Comparison of ENCODE assay signal across 14 cellular contexts in genomic region chr9:673966-674526, GRCh38.
A peak's percentile ranks its signal among the peaks of the same experiment; 100 is the strongest.
DNase-seq lines count a peak whose midpoint lies in the region; ATAC-seq and TF ChIP-seq lines count a peak whose summit lies in the region.
"Had no signal": no experiment of that assay in that cellular context is flagged by ENCODE, and none has a peak within 500 bp of the region (broad histone marks: within the 10 kb centered on the region; RNA-seq: fewer than 3 reads in every experiment).

No MANE protein-coding gene starts in this region.

- H3K27ac Mint-ChIP-seq in mesothelial cell of epicardium (peak overlapping the region; percentile 88), glutamatergic neuron (ENCODE audit: unreplicated experiment) (no peak overlapping the region)

- H3K4me3 Mint-ChIP-seq in mesothelial cell of epicardium (no peak overlapping the region), glutamatergic neuron (ENCODE audit: unreplicated experiment) (no peak overlapping the region)

- TF ChIP-seq CTCF in left ventricle myocardium inferior (IDR thresholded peaks at IDR 0.05; ENCODE audit: borderline replicate concordance) (no peak), epithelial cell of esophagus (IDR thresholded peaks at IDR 0.05; ENCODE audit: insufficient read depth, low read depth, low read length, missing control alignments) (no peak), mesothelial cell of epicardium (IDR thresholded peaks at IDR 0.05; ENCODE audit: unreplicated experiment) (no peak), glutamatergic neuron (IDR thresholded peaks at IDR 0.05; ENCODE audit: partially characterized antibody, unreplicated experiment) (no peak)

- H3K9me3 ChIP-seq in left ventricle myocardium inferior (replicated peaks) (peaks cover 15% of the 10 kb centered on the region), aorta (ENCODE audit: control insufficient read depth, low read length) (no peaks in the 10 kb centered on the region)

- H3K36me3 ChIP-seq in left ventricle myocardium inferior (peaks cover 4% of the 10 kb centered on the region), aorta (ENCODE audit: control insufficient read depth in 1 of 2, insufficient read depth in 2 of 2, low read length in 1 of 2) (no peaks in the 10 kb centered on the region)

- H3K4me3 ChIP-seq in left ventricle myocardium inferior (no peak overlapping the region), epithelial cell of esophagus (ENCODE audit: low read length) (no peak overlapping the region), aorta (ENCODE audit: low read length in 2 of 2) (no peak overlapping the region)
- H3K4me3 ChIP-seq: SK-N-MC had no signal

- H3K36me3 Mint-ChIP-seq in mesothelial cell of epicardium (peaks cover 15% of the 10 kb centered on the region), glutamatergic neuron (ENCODE audit: unreplicated experiment) (peaks cover 8% of the 10 kb centered on the region)

- DNase-seq in left ventricle myocardium inferior (no peak), left cardiac atrium (no peak), epithelial cell of esophagus (ENCODE audit: low read depth) (peak; percentile 50), mesothelial cell of epicardium (ENCODE audit: low spot score in 2 of 2, unreplicated experiment in 2 of 2) (no peak), aorta (no peak), glutamatergic neuron (no peak), mucosa of gallbladder (ENCODE audit: low spot score) (no peak), germinal center (ENCODE audit: low spot score) (no peak)
- DNase-seq: ACHN; DMS153; effector memory CD4-positive, alpha-beta T cell; MV-4-11; NCI-H748 treated with DMSO at 0.1 percent for 48 hours had no signal

- ATAC-seq in left cardiac atrium (no peak), aorta (ENCODE audit: low FRiP score) (peak; percentile 21)

- WGBS in aorta, 2 donors, result 25 to 29% methylated on average over 3 of the region's 3 CpGs

- H3K27me3 Mint-ChIP-seq in mesothelial cell of epicardium (ENCODE audit: low read depth) (no peaks in the 10 kb centered on the region), glutamatergic neuron (ENCODE audit: unreplicated experiment) (no peaks in the 10 kb centered on the region)

- H3K9me3 Mint-ChIP-seq in mesothelial cell of epicardium (peaks cover 16% of the 10 kb centered on the region), glutamatergic neuron (ENCODE audit: unreplicated experiment) (peaks cover 3% of the 10 kb centered on the region)

- intact Hi-C loops in left ventricle myocardium inferior (cut with micrococcal nuclease) (no loop called here), left cardiac atrium (cut with DNase I) (no loop called here), aorta (cut with DNase I) (no loop called here)

- H3K27me3 ChIP-seq in left ventricle myocardium inferior (ENCODE audit: low read depth) (no peaks in the 10 kb centered on the region), aorta (ENCODE audit: control insufficient read depth in 1 of 2, insufficient read depth in 2 of 2, low read length in 1 of 2) (no peaks in the 10 kb centered on the region)

- H3K4me1 Mint-ChIP-seq in mesothelial cell of epicardium (peaks cover 56% of the 10 kb centered on the region), glutamatergic neuron (ENCODE audit: low read depth, unreplicated experiment) (peaks cover 8% of the 10 kb centered on the region)

- peaks cover 84% of the 10 kb centered on the region for H3K4me1 ChIP-seq in left ventricle myocardium inferior
- H3K4me1 ChIP-seq in aorta (ENCODE audit: control insufficient read depth in 1 of 2, insufficient read depth in 2 of 2, low read length in 2 of 2), result peaks cover 0 to 2% of the 10 kb centered on the region in 2 donors

- H3K27ac ChIP-seq in left ventricle myocardium inferior (replicated peaks), result peak overlapping the region; percentile 53
- no peak overlapping the region for H3K27ac ChIP-seq in aorta (ENCODE audit: low read depth in 1 of 2, low read length in 2 of 2)
- H3K27ac ChIP-seq: SK-N-MC had no signal
